ENCODE assay signal across 20 cellular contexts in genomic region chr12:95717336-95717928, GRCh38.
"Had no signal": no experiment of that assay in that cellular context is flagged by ENCODE, and none has a peak within 500 bp of the region (broad histone marks: within the 10 kb centered on the region; RNA-seq: fewer than 3 reads in every experiment).

No MANE protein-coding gene starts in this region.

- H3K36me3 Mint-ChIP-seq: activated naive CD8-positive, alpha-beta T cell; brain; naive thymus-derived CD8-positive, alpha-beta T cell; stimulated activated naive B cell treated with anti-CD40 and anti-IgM and Interleukin-4, amounts not matched to agents 10 μg/mL and 1 μg/mL and 100 μg/mL, for 72 hours had no signal

- FAIRE-seq: frontal cortex had no signal

- DNase-seq: activated CD4-positive, alpha-beta memory T cell treated with anti-CD3 and anti-CD28 coated beads, Interleukin-2, amount 10 ng/mL, durations not matched to agents 7 days and 5 days; activated gamma-delta T cell treated with Interleukin-2 at 50 U/mL for 16 hours; activated T-cell treated with anti-CD3 and anti-CD28 coated beads, Interleukin-2, amount 50 U/mL, for 48 hours; amniotic stem cell; effector CD8-positive, alpha-beta T cell; head of caudate nucleus; mammary epithelial cell; mucosa of descending colon; naive thymus-derived CD8-positive, alpha-beta T cell; stimulated activated CD4-positive, alpha-beta T cell treated with anti-CD3 and anti-CD28 coated beads, Interleukin-15, amount 100 ng/mL, for 24 hours; stimulated activated CD4-positive, alpha-beta T cell treated with anti-CD3 and anti-CD28 coated beads, Interleukin-4, amount 100 ng/mL, for 1 hour; stimulated activated naive B cell treated with anti-CD40 and anti-IgM and Interleukin-4, amounts not matched to agents 10 μg/mL and 1 μg/mL and 100 μg/mL, for 72 hours; T-helper 1 cell; T1000 had no signal

- H3K27ac Mint-ChIP-seq: activated CD4-positive, alpha-beta memory T cell treated with anti-CD3 and anti-CD28 coated beads, Interleukin-2, amount 10 ng/mL, durations not matched to agents 7 days and 5 days; activated naive CD8-positive, alpha-beta T cell; naive thymus-derived CD8-positive, alpha-beta T cell; stimulated activated naive B cell treated with anti-CD40 and anti-IgM and Interleukin-4, amounts not matched to agents 10 μg/mL and 1 μg/mL and 100 μg/mL, for 72 hours had no signal

- H3K4me3 Mint-ChIP-seq: activated CD4-positive, alpha-beta memory T cell treated with anti-CD3 and anti-CD28 coated beads, Interleukin-2, amount 10 ng/mL, durations not matched to agents 7 days and 5 days; activated naive CD8-positive, alpha-beta T cell; brain; central memory CD8-positive, alpha-beta T cell; naive thymus-derived CD8-positive, alpha-beta T cell; stimulated activated naive B cell treated with anti-CD40 and anti-IgM and Interleukin-4, amounts not matched to agents 10 μg/mL and 1 μg/mL and 100 μg/mL, for 72 hours had no signal

- H3K27ac ChIP-seq: tibial nerve had no signal

- H3K4me3 ChIP-seq: mucosa of descending colon, right atrium auricular region, tibial nerve had no signal

- H3K9me3 ChIP-seq: mucosa of descending colon, right atrium auricular region, tibial nerve had no signal

- H3K4me1 Mint-ChIP-seq: activated CD4-positive, alpha-beta memory T cell treated with anti-CD3 and anti-CD28 coated beads, Interleukin-2, amount 10 ng/mL, durations not matched to agents 7 days and 5 days; central memory CD8-positive, alpha-beta T cell; naive thymus-derived CD8-positive, alpha-beta T cell; stimulated activated naive B cell treated with anti-CD40 and anti-IgM and Interleukin-4, amounts not matched to agents 10 μg/mL and 1 μg/mL and 100 μg/mL, for 72 hours had no signal

- H3K36me3 ChIP-seq: tibial nerve had no signal

- H3K9me3 Mint-ChIP-seq: activated CD4-positive, alpha-beta memory T cell treated with anti-CD3 and anti-CD28 coated beads, Interleukin-2, amount 10 ng/mL, durations not matched to agents 7 days and 5 days; brain; central memory CD8-positive, alpha-beta T cell; naive thymus-derived CD8-positive, alpha-beta T cell; stimulated activated naive B cell treated with anti-CD40 and anti-IgM and Interleukin-4, amounts not matched to agents 10 μg/mL and 1 μg/mL and 100 μg/mL, for 72 hours had no signal

- H3K27me3 ChIP-seq: right atrium auricular region, tibial nerve had no signal

- H3K27me3 Mint-ChIP-seq: brain had no signal
